ENCODE assay signal across 17 cellular contexts in the genomic region with DNA sequence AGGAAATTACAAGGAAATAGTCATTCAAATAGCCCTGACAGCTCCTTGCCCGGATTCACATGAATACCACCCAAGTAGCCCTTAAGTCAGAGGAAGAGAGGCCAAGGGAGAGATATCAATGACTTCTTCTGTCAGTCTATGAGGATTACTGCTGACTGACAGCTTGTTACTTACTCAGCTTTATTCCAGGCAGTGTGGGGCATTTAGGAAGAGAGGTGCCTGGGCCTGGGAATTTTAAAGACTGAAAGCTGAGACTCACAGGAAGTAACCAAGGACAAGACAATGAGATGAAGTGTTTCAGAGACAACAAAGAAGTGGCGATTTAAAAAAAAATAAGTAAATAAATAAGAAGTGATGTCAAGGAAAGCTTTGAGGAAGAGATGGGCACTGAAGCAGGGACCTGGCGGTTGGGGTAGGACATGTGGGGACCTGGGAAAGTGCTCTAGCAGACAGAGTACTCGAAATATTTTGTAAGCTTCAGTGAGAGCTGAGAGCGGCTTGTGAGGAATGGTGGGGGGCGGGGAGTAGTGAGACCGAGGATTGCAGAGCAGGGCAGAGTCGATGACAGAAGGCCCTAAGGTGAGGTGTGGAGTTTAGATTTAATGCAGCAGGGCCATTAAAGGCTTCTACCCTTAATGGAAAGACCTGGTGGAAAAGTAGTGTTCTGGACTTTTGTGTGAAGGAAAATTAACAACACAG. TPM values are rescaled to one million over a fixed set of nuclear protein-coding genes. Genes with fewer than 3 reads are reported as not detected.
DNase-seq lines count a peak whose midpoint lies in the region; ATAC-seq and TF ChIP-seq lines count a peak whose summit lies in the region.
"Had no signal": no experiment of that assay in that cellular context is flagged by ENCODE, and none has a peak within 500 bp of the region (broad histone marks: within the 10 kb centered on the region; RNA-seq: fewer than 3 reads in every experiment).

No MANE protein-coding gene starts in this region.

- peak; percentile 38 for DNase-seq in DMS53 (lab: John Stamatoyannopoulos, UW)
- DNase-seq in DMS53 treated with DMSO at 0.1 percent for 48 hours (lab: John Stamatoyannopoulos, UW; ENCODE audit: unreplicated experiment): no peak
- no peak for DNase-seq in SK-N-MC (ENCODE audit: low read depth, low spot score)
- no peak for DNase-seq in smooth muscle cell (lab: John Stamatoyannopoulos, UW; ENCODE audit: unreplicated experiment)
- no peak for DNase-seq in HT-29 (ENCODE audit: low spot score)
- DNase-seq: activated CD4-positive, alpha-beta T cell treated with anti-CD3 and anti-CD28 coated beads for 4 hours; body of pancreas; COR-L47; NCI-H446; SK-N-SH had no signal

- H3K27me3 ChIP-seq in iPS-15b (ENCODE audit: control insufficient read depth, insufficient read depth, low read length): no peaks in the 10 kb centered on the region
- H3K27me3 ChIP-seq in smooth muscle cell (ENCODE audit: low read depth): no peaks in the 10 kb centered on the region
- H3K27me3 ChIP-seq: body of pancreas had no signal

- H3K9ac ChIP-seq in SK-N-MC (ENCODE audit: insufficient read length) (peak overlapping the region; percentile 74), iPS-15b (ENCODE audit: low read depth, low read length) (peak overlapping the region; percentile 27), smooth muscle cell (ENCODE audit: low read depth) (no peak overlapping the region)
- H3K9ac ChIP-seq: SK-N-SH had no signal

- H4K20me1 ChIP-seq in smooth muscle cell (ENCODE audit: low read depth): peaks cover 50% of the 10 kb centered on the region

- H3K9me3 ChIP-seq in SK-N-MC (ENCODE audit: low read depth, low read length) (no peaks in the 10 kb centered on the region), iPS-15b (ENCODE audit: control insufficient read depth, insufficient read depth, low read length) (no peaks in the 10 kb centered on the region), smooth muscle cell (replicated peaks; ENCODE audit: low read depth) (no peaks in the 10 kb centered on the region)
- H3K9me3 ChIP-seq: body of pancreas, SK-N-SH, thoracic aorta had no signal

- no peaks in the 10 kb centered on the region for H3K79me2 ChIP-seq in smooth muscle cell (ENCODE audit: low read depth)

- peak overlapping the region; percentile 23 for H3K4me2 ChIP-seq in smooth muscle cell
- H3K4me2 ChIP-seq: SK-N-SH had no signal

- 19% methylated on average over 8 of the region's 8 CpGs for WGBS in smooth muscle cell (ENCODE audit: low lambda C conversion rate)

- H3F3A ChIP-seq in smooth muscle cell (ENCODE audit: low read depth): no peaks in the 10 kb centered on the region

- no peak overlapping the region for H2AFZ ChIP-seq in smooth muscle cell (ENCODE audit: low read depth)

- no peaks in the 10 kb centered on the region for H3K36me3 ChIP-seq in SK-N-MC (ENCODE audit: insufficient read depth, low read length)
- no peaks in the 10 kb centered on the region for H3K36me3 ChIP-seq in iPS-15b (ENCODE audit: control insufficient read depth, insufficient read depth, low read length)
- H3K36me3 ChIP-seq in smooth muscle cell (ENCODE audit: low read depth): no peaks in the 10 kb centered on the region
- H3K36me3 ChIP-seq: thoracic aorta had no signal

- peak overlapping the region; percentile 98 for H3K27ac ChIP-seq in SK-N-MC
- peak overlapping the region; percentile 28 for H3K27ac ChIP-seq in smooth muscle cell (ENCODE audit: low read depth)
- H3K27ac ChIP-seq: 22Rv1, body of pancreas, thoracic aorta had no signal

- H3K4me1 ChIP-seq in iPS-15b (ENCODE audit: control insufficient read depth, insufficient read depth, low read length) (peaks cover 29% of the 10 kb centered on the region), smooth muscle cell (ENCODE audit: low read depth) (peaks cover 21% of the 10 kb centered on the region)
- H3K4me1 ChIP-seq: body of pancreas had no signal

- H3K4me3 ChIP-seq in SK-N-MC (peak overlapping the region; percentile 53), iPS-15b (ENCODE audit: low read depth, low read length) (peak overlapping the region; percentile 21), smooth muscle cell (no peak overlapping the region)
- H3K4me3 ChIP-seq: body of pancreas, thoracic aorta had no signal

- no peak for TF ChIP-seq CTCF in smooth muscle cell (IDR thresholded peaks at IDR 0.05; ENCODE audit: borderline replicate concordance, insufficient read depth, poor library complexity, severe bottlenecking)

- ATAC-seq in HG03460 (IDR thresholded peaks at IDR 0.05; ENCODE audit: unreplicated experiment) (no peak), HG03520 (IDR thresholded peaks at IDR 0.05; ENCODE audit: unreplicated experiment) (no peak)
- ATAC-seq: activated T-helper 17 cell treated with anti-CD3 and anti-CD28 coated beads, Interleukin-2, amount 50 U/mL, for 72 hours; body of pancreas; natural killer cell treated with Interleukin-12 subunit alpha and Interleukin-12 subunit beta and Interleukin-15 and Interleukin-18, amount 100 ng/mL, for 72 hours had no signal

RNA-seq across cellular contexts. Expression of a gene that starts 58.9 kb away (rescaled TPM):
- total RNA-seq in smooth muscle cell: 16.3 and 16.6 TPM in 2 replicates
- polyA plus RNA-seq in smooth muscle cell: 14.2 and 16.0 TPM in 2 replicates
- total RNA-seq in HT-29 (2014; rRNA removed; shearing (Covaris generic)): 4.6 and 4.8 TPM in 2 replicates
